ENCODE assay signal across 18 cellular contexts in the genomic region with DNA sequence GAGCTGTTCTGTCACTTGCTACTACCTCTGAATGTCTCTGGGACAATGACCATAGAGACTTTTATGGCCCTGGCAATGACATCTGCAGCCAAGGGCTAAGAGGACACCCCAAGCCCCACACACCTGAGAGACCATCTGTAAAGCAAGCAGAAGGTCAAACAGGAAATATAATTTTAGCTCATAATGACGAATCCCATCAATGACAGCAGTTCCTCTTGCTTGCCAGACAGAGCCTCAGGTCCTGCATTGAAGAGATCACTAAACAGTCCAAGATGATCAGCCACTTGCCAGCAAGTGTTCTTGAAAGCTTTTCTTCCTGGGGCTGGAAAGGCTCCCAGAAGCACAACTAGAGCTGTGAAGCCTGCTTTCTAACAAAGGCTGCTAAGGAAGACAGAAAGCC.
"Had no signal": no experiment of that assay in that cellular context is flagged by ENCODE, and none has a peak within 500 bp of the region (broad histone marks: within the 10 kb centered on the region; RNA-seq: fewer than 3 reads in every experiment).

No MANE protein-coding gene starts in this region.

- H3K79me2 ChIP-seq: parathyroid adenoma had no signal

- H3K4me3 ChIP-seq: heart right ventricle, psoas muscle, right lobe of liver, suprapubic skin, tibial nerve, upper lobe of right lung, vagina had no signal

- H3K27me3 ChIP-seq: right lobe of liver, tibial nerve, upper lobe of right lung, vagina had no signal

- DNase-seq: effector memory CD4-positive, alpha-beta T cell; heart right ventricle; hypothalamus; kidney glomerular epithelial cell; mammary epithelial cell; naive thymus-derived CD4-positive, alpha-beta T cell; nephron progenitor cell; psoas muscle; retina; right lobe of liver; stimulated activated CD4-positive, alpha-beta T cell treated with anti-CD3 and anti-CD28 coated beads, Interleukin-4, amount 100 ng/mL, for 1 hour; stimulated activated CD8-positive, alpha-beta memory T cell treated with anti-CD3 and anti-CD28 coated beads, Interleukin-4, amount 100 ng/mL, for 48 hours; stimulated activated naive CD8-positive, alpha-beta T cell treated with anti-CD3 and anti-CD28 coated beads, Interleukin-15, Interleukin-2, amounts not matched to agents 100 U/mL and 50 U/mL, for 24 hours; upper lobe of right lung had no signal

- H3K9ac ChIP-seq: parathyroid adenoma had no signal

- H2AFZ ChIP-seq: parathyroid adenoma had no signal

- H3K4me1 ChIP-seq: parathyroid adenoma, psoas muscle, suprapubic skin, upper lobe of right lung, vagina had no signal

- H3K27ac ChIP-seq: heart right ventricle, parathyroid adenoma, psoas muscle, right lobe of liver, suprapubic skin, tibial nerve, upper lobe of right lung, vagina had no signal

- H3K9me3 ChIP-seq: right lobe of liver, vagina had no signal

- H3K36me3 ChIP-seq: heart right ventricle, right lobe of liver, suprapubic skin, tibial nerve, upper lobe of right lung, vagina had no signal
